ENCODE assay signal across 33 cellular contexts in the genomic region with DNA sequence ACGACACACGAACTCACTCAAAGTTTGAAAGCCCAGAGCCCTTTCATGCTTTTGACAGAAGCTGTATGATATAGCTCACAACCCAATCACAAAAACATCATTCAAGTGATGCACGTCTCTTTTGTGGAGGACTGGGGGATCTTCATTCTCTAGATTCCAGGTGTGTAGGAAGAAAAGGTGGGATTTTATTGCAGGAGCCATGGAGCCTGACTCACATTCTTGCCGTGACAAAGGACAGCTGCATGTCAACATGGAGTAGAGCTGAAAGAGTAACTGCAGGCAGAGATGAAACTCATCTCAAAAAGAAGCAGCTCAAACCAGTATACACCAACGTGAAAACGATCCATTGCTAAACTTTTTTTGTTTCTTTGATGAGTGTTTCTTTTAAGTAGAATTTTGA. TPM values are rescaled to one million over a fixed set of nuclear protein-coding genes. Genes with fewer than 3 reads are reported as not detected.
"Had no signal": no experiment of that assay in that cellular context is flagged by ENCODE, and none has a peak within 500 bp of the region (broad histone marks: within the 10 kb centered on the region; RNA-seq: fewer than 3 reads in every experiment).

No MANE protein-coding gene starts in this region.

- H3K4me3 ChIP-seq: coronary artery, dorsolateral prefrontal cortex, gastrocnemius medialis, heart left ventricle had no signal

- H3K9me3 ChIP-seq: gastrocnemius medialis had no signal

- H3K4me3 Mint-ChIP-seq: activated CD4-positive, alpha-beta memory T cell treated with anti-CD3 and anti-CD28 coated beads for 36 hours; activated CD4-positive, alpha-beta T cell treated with anti-CD3 and anti-CD28 coated beads for 36 hours; activated CD4-positive, alpha-beta T cell treated with anti-CD3 and anti-CD28 coated beads, Interleukin-2, amount 10 ng/mL, durations not matched to agents 24 days and 14 days; activated CD8-positive, alpha-beta T cell treated with anti-CD3 and anti-CD28 coated beads, Interleukin-2, amount 10 ng/mL, durations not matched to agents 7 days and 5 days; activated naive CD8-positive, alpha-beta T cell; activated T-cell treated with anti-CD3 and anti-CD28 coated beads, Interleukin-2, amount 50 U/mL, for 24 hours; activated T-cell treated with anti-CD3 and anti-CD28 coated beads, Interleukin-2, amount 50 U/mL, for 72 hours; central memory CD8-positive, alpha-beta T cell; dendritic cell treated with granulocyte-macrophage colony-stimulating factor and Interleukin-4, amounts not matched to agents 40 ng/mL and 50 ng/mL, for 4 days; endodermal cell; T-helper 17 cell; T-helper 2 cell treated with Interferon-gamma antibody and Interleukin-4, amounts not matched to agents 5 μg/mL and 100 μg/mL, for 36 hours had no signal

- H3K36me3 Mint-ChIP-seq: activated CD4-positive, alpha-beta memory T cell treated with anti-CD3 and anti-CD28 coated beads for 36 hours; activated naive CD8-positive, alpha-beta T cell had no signal

- DNase-seq: activated CD4-positive, alpha-beta memory T cell treated with anti-CD3 and anti-CD28 coated beads for 36 hours; activated CD4-positive, alpha-beta T cell treated with anti-CD3 and anti-CD28 coated beads for 36 hours; activated CD4-positive, alpha-beta T cell treated with anti-CD3 and anti-CD28 coated beads, Interleukin-2, amount 10 ng/mL, durations not matched to agents 24 days and 14 days; activated CD4-positive, CD25-positive, alpha-beta regulatory T cell; activated CD4-positive, CD25-positive, alpha-beta regulatory T cell treated with anti-CD3 and anti-CD28 coated beads, Interleukin-2, amount 50 U/mL, for 72 hours; activated CD8-positive, alpha-beta memory T cell treated with anti-CD3 and anti-CD28 coated beads, Interleukin-2, amount 50 U/mL, for 48 hours; activated CD8-positive, alpha-beta T cell treated with anti-CD3 and anti-CD28 coated beads, Interleukin-2, amount 10 ng/mL, durations not matched to agents 7 days and 5 days; activated gamma-delta T cell; activated naive CD4-positive, alpha-beta T cell; activated naive CD4-positive, alpha-beta T cell treated with anti-CD3 and anti-CD28 coated beads, Interleukin-2, amount 50 U/mL, for 16 hours; activated T-cell treated with anti-CD3 and anti-CD28 coated beads for 4 hours; activated T-cell treated with anti-CD3 and anti-CD28 coated beads, Interleukin-2, amount 50 U/mL, for 24 hours; activated T-cell treated with anti-CD3 and anti-CD28 coated beads, Interleukin-2, amount 50 U/mL, for 72 hours; amniotic stem cell; anterior cingulate cortex; brain microvascular endothelial cell; dorsolateral prefrontal cortex; effector memory CD4-positive, alpha-beta T cell; endodermal cell; foreskin fibroblast; gastrocnemius medialis; glutamatergic neuron; heart left ventricle; T-helper 17 cell; T1000; WERI-Rb-1 had no signal

- H3K27ac ChIP-seq: brain microvascular endothelial cell, coronary artery, gastrocnemius medialis, heart left ventricle, WERI-Rb-1 had no signal

- H3K27ac Mint-ChIP-seq: activated CD4-positive, alpha-beta memory T cell treated with anti-CD3 and anti-CD28 coated beads for 36 hours; activated CD4-positive, alpha-beta T cell treated with anti-CD3 and anti-CD28 coated beads for 36 hours; activated CD4-positive, alpha-beta T cell treated with anti-CD3 and anti-CD28 coated beads, Interleukin-2, amount 10 ng/mL, durations not matched to agents 24 days and 14 days; activated CD8-positive, alpha-beta T cell treated with anti-CD3 and anti-CD28 coated beads, Interleukin-2, amount 10 ng/mL, durations not matched to agents 7 days and 5 days; activated naive CD8-positive, alpha-beta T cell; activated T-cell treated with anti-CD3 and anti-CD28 coated beads, Interleukin-2, amount 50 U/mL, for 24 hours; activated T-cell treated with anti-CD3 and anti-CD28 coated beads, Interleukin-2, amount 50 U/mL, for 72 hours; dendritic cell treated with granulocyte-macrophage colony-stimulating factor and Interleukin-4, amounts not matched to agents 40 ng/mL and 50 ng/mL, for 4 days; endodermal cell; T-helper 17 cell; T-helper 2 cell treated with Interferon-gamma antibody and Interleukin-4, amounts not matched to agents 5 μg/mL and 100 μg/mL, for 36 hours had no signal

- H3K4me1 Mint-ChIP-seq: activated CD4-positive, alpha-beta T cell treated with anti-CD3 and anti-CD28 coated beads for 36 hours; activated CD4-positive, alpha-beta T cell treated with anti-CD3 and anti-CD28 coated beads, Interleukin-2, amount 10 ng/mL, durations not matched to agents 24 days and 14 days; central memory CD8-positive, alpha-beta T cell; endodermal cell; T-helper 17 cell had no signal

- ATAC-seq: activated CD4-positive, alpha-beta T cell treated with anti-CD3 and anti-CD28 coated beads for 36 hours; activated CD8-positive, alpha-beta T cell treated with anti-CD3 and anti-CD28 coated beads, Interleukin-2, amount 10 ng/mL, durations not matched to agents 7 days and 5 days; activated T-cell treated with anti-CD3 and anti-CD28 coated beads, Interleukin-2, amount 50 U/mL, for 72 hours; esophagus mucosa; gastrocnemius medialis; heart left ventricle; T-helper 17 cell had no signal

- H3K4me1 ChIP-seq: gastrocnemius medialis, heart left ventricle had no signal

- H3K27me3 ChIP-seq: brain microvascular endothelial cell, dorsolateral prefrontal cortex, gastrocnemius medialis, heart left ventricle had no signal

- H3K27me3 Mint-ChIP-seq: activated CD4-positive, alpha-beta memory T cell treated with anti-CD3 and anti-CD28 coated beads for 36 hours; activated CD4-positive, alpha-beta T cell treated with anti-CD3 and anti-CD28 coated beads for 36 hours; activated CD4-positive, alpha-beta T cell treated with anti-CD3 and anti-CD28 coated beads, Interleukin-2, amount 10 ng/mL, durations not matched to agents 24 days and 14 days; activated T-cell treated with anti-CD3 and anti-CD28 coated beads, Interleukin-2, amount 50 U/mL, for 24 hours; central memory CD8-positive, alpha-beta T cell; dendritic cell treated with granulocyte-macrophage colony-stimulating factor and Interleukin-4, amounts not matched to agents 40 ng/mL and 50 ng/mL, for 4 days; T-helper 17 cell had no signal

- H3K9me3 Mint-ChIP-seq: dendritic cell treated with granulocyte-macrophage colony-stimulating factor and Interleukin-4, amounts not matched to agents 40 ng/mL and 50 ng/mL, for 4 days had no signal

- H3K36me3 ChIP-seq: brain microvascular endothelial cell, gastrocnemius medialis, heart left ventricle, WERI-Rb-1 had no signal

RNA-seq across cellular contexts. Expression of a gene that starts 50.9 kb away (rescaled TPM):
- total RNA-seq: activated CD4-positive, alpha-beta memory T cell treated with anti-CD3 and anti-CD28 coated beads for 36 hours; activated CD4-positive, alpha-beta T cell treated with anti-CD3 and anti-CD28 coated beads for 36 hours; activated CD4-positive, alpha-beta T cell treated with anti-CD3 and anti-CD28 coated beads, Interleukin-2, amount 10 ng/mL, durations not matched to agents 24 days and 14 days; activated CD8-positive, alpha-beta T cell treated with anti-CD3 and anti-CD28 coated beads, Interleukin-2, amount 10 ng/mL, durations not matched to agents 7 days and 5 days; activated T-cell treated with anti-CD3 and anti-CD28 coated beads, Interleukin-2, amount 50 U/mL, for 72 hours; epithelial cell of proximal tubule; T-helper 17 cell had no signal
